ENCODE assay signal across 10 cellular contexts in the genomic region with DNA sequence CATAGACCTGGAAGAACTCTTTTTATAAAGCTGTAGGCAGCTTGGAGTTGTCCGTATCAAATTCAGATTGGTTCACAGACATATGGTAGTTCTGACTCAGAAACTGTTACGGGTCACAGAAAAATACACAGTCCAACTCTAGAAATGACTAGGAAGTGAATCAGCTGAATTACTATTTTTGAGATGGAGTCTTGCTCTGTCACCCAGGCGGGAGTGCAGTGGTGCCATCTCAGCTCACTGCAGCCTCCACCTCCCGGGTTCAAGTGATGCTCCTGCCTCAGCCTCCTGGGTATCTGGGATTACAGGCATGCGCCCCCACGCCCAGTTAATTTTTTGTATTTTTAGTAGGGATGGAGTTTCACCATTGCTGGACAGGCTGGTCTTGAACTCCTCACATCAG. TPM values are rescaled to one million over a fixed set of nuclear protein-coding genes. Genes with fewer than 3 reads are reported as not detected.
DNase-seq lines count a peak whose midpoint lies in the region; ATAC-seq and TF ChIP-seq lines count a peak whose summit lies in the region.
"Not testable (repeated sequence)": the region's sequence is repeated elsewhere in the genome, so short reads cannot be mapped to it uniquely, and the experiment has no call there.
"Had no signal": no experiment of that assay in that cellular context is flagged by ENCODE, and none has a peak within 500 bp of the region (broad histone marks: within the 10 kb centered on the region; RNA-seq: fewer than 3 reads in every experiment).

No MANE protein-coding gene starts in this region.

- not testable (repeated sequence) for H3K4me3 ChIP-seq in fibroblast of mammary gland (ENCODE audit: control insufficient read depth, low read depth, low read length)

- H3K4me1 Mint-ChIP-seq in activated T-helper 1 cell treated with anti-CD3 and anti-CD28 coated beads, Interleukin-12 subunit alpha, Interleukin-12 subunit beta, Interleukin-2, Interleukin-4 antibody, amounts not matched to agents 30 ng/mL and 10 ng/mL and 1 ng/mL, durations not matched to agents 14 hours and 24 hours and 36 hours (ENCODE audit: low read depth) = peaks cover 12% of the 10 kb centered on the region

- DNase-seq in GM04504 (ENCODE audit: low read depth) = peak; percentile 44
- DNase-seq in HCEC 1CT = peak; percentile 92
- peak; percentile 76 for DNase-seq in RPMI7951 (ENCODE audit: low read depth)
- DNase-seq in activated T-helper 1 cell treated with anti-CD3 and anti-CD28 coated beads, Interleukin-12 subunit alpha, Interleukin-12 subunit beta, Interleukin-2, Interleukin-4 antibody, amounts not matched to agents 30 ng/mL and 10 ng/mL and 1 ng/mL, durations not matched to agents 14 hours and 24 hours and 36 hours (ENCODE audit: low spot score) = not testable (repeated sequence)
- DNase-seq in fibroblast of mammary gland (ENCODE audit: low read depth) = peak; percentile 88
- peak; percentile 17 for DNase-seq in stimulated activated naive CD4-positive, alpha-beta T cell treated with Interleukin-2 at 50 U/mL for 16 hours (lab: John Stamatoyannopoulos, UW)

- ATAC-seq in GM19025 (IDR thresholded peaks at IDR 0.05; ENCODE audit: low read depth, unreplicated experiment) (peak; percentile 51), HG03175 (IDR thresholded peaks at IDR 0.05; ENCODE audit: unreplicated experiment) (peak; percentile 80)

- H3K27ac Mint-ChIP-seq in activated T-helper 1 cell treated with anti-CD3 and anti-CD28 coated beads, Interleukin-12 subunit alpha, Interleukin-12 subunit beta, Interleukin-2, Interleukin-4 antibody, amounts not matched to agents 30 ng/mL and 10 ng/mL and 1 ng/mL, durations not matched to agents 14 hours and 24 hours and 36 hours = peak overlapping the region; percentile 61

- not testable (repeated sequence) for H3K27me3 Mint-ChIP-seq in activated T-helper 1 cell treated with anti-CD3 and anti-CD28 coated beads, Interleukin-12 subunit alpha, Interleukin-12 subunit beta, Interleukin-2, Interleukin-4 antibody, amounts not matched to agents 30 ng/mL and 10 ng/mL and 1 ng/mL, durations not matched to agents 14 hours and 24 hours and 36 hours (ENCODE audit: insufficient read depth)

- H3K9me3 Mint-ChIP-seq in activated T-helper 1 cell treated with anti-CD3 and anti-CD28 coated beads, Interleukin-12 subunit alpha, Interleukin-12 subunit beta, Interleukin-2, Interleukin-4 antibody, amounts not matched to agents 30 ng/mL and 10 ng/mL and 1 ng/mL, durations not matched to agents 14 hours and 24 hours and 36 hours = peaks cover 42% of the 10 kb centered on the region

- not testable (repeated sequence) for TF ChIP-seq CTCF in fibroblast of mammary gland (conservative IDR thresholded peaks at IDR 0.05; ENCODE audit: control insufficient read depth, insufficient read depth, low read depth, low read length)

- intact Hi-C loops in activated T-helper 1 cell treated with anti-CD3 and anti-CD28 coated beads, Interleukin-12 subunit alpha, Interleukin-12 subunit beta, Interleukin-2, Interleukin-4 antibody, amounts not matched to agents 30 ng/mL and 10 ng/mL and 1 ng/mL, durations not matched to agents 14 hours and 24 hours and 36 hours (cut with micrococcal nuclease) = loop anchor here (1.0 to 5.0 kb wide), 5 partner anchors 33 to 91 kb away; a partner anchor contains a TSS

- H3K36me3 Mint-ChIP-seq in activated T-helper 1 cell treated with anti-CD3 and anti-CD28 coated beads, Interleukin-12 subunit alpha, Interleukin-12 subunit beta, Interleukin-2, Interleukin-4 antibody, amounts not matched to agents 30 ng/mL and 10 ng/mL and 1 ng/mL, durations not matched to agents 14 hours and 24 hours and 36 hours (ENCODE audit: low read depth) = peaks cover 44% of the 10 kb centered on the region

- H3K4me3 Mint-ChIP-seq in activated T-helper 1 cell treated with anti-CD3 and anti-CD28 coated beads, Interleukin-12 subunit alpha, Interleukin-12 subunit beta, Interleukin-2, Interleukin-4 antibody, amounts not matched to agents 30 ng/mL and 10 ng/mL and 1 ng/mL, durations not matched to agents 14 hours and 24 hours and 36 hours = not testable (repeated sequence)

RNA-seq across cellular contexts. Expression of a gene that starts 34.3 kb away (rescaled TPM):
- total RNA-seq in RPMI7951 (2014; rRNA removed; shearing (Covaris generic)) = 25.4 and 26.2 TPM in 2 replicates
- 16.7 and 17.9 TPM in 2 replicates for total RNA-seq in activated T-helper 1 cell treated with anti-CD3 and anti-CD28 coated beads, Interleukin-12 subunit alpha, Interleukin-12 subunit beta, Interleukin-2, Interleukin-4 antibody, amounts not matched to agents 30 ng/mL and 10 ng/mL and 1 ng/mL, durations not matched to agents 14 hours and 24 hours and 36 hours

RNA-seq across cellular contexts. Expression of a gene that starts 50.0 kb away (rescaled TPM):
- total RNA-seq in RPMI7951 (2014; rRNA removed; shearing (Covaris generic)) = 2.2 and 3.6 TPM in 2 replicates
- total RNA-seq in activated T-helper 1 cell treated with anti-CD3 and anti-CD28 coated beads, Interleukin-12 subunit alpha, Interleukin-12 subunit beta, Interleukin-2, Interleukin-4 antibody, amounts not matched to agents 30 ng/mL and 10 ng/mL and 1 ng/mL, durations not matched to agents 14 hours and 24 hours and 36 hours = 7.9 and 8.9 TPM in 2 replicates
- total RNA-seq: left ventricle myocardium superior, thyroid gland had no signal
